Comparison of ENCODE assay signal across 7 cellular contexts in the genomic region with DNA sequence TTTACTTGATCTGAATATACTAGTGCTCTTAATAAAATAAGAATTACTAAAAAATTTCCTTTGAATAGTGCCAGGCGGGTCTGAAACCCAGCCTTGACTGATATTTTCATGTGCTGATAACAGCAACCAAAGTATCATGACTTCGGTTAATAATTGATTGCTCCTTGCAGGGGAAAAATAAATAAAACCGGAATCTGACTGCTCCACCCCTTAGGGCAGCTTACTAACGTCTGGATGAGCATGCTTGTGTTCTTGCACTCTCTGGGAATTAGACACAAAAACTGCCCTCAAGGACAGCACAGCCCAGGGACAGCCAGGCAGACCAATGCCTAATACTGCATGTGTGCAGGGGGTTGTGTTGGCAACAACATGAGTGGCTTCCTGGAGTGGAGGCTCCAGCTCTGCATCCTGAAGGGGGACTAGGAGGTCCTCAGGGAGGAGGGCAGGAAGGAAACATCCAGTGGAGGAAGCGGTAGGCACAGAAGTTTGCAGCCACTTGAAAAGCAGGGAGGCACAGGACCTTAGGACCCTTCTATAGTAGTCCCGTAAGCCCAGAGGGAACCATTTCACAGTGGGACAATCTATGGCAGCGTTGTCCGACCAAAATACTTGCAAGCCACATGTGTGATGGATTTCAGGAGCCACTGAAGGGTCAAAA.
DNase-seq lines count a peak whose midpoint lies in the region; ATAC-seq, FAIRE-seq and TF ChIP-seq lines count a peak whose summit lies in the region.
"Not testable (repeated sequence)": the region's sequence is repeated elsewhere in the genome, so short reads cannot be mapped to it uniquely, and the experiment has no call there.

No MANE protein-coding gene starts in this region.

- H3K27ac ChIP-seq in liver (ENCODE audit: low read depth in 1 of 2, low read length in 2 of 2), result peak overlapping the region; percentile 86 to 89
- H3K27ac ChIP-seq in pancreas, result peak overlapping the region; percentile 48 to 91 (median 70)
- H3K27ac ChIP-seq in small intestine (ENCODE audit: low read depth in 1 of 2, low read length in 1 of 2), result peak overlapping the region; percentile 32 to 89

- H3K36me3 ChIP-seq in liver (ENCODE audit: control insufficient read depth in 4 of 4, insufficient read depth in 3 of 4, low read depth in 1 of 4, low read length in 3 of 4); pancreas; small intestine (ENCODE audit: control insufficient read depth in 2 of 2, insufficient read depth in 2 of 2, low read length in 2 of 2): not testable (repeated sequence)

- in situ Hi-C loops in Caki2 (cut with HindIII; ENCODE audit: low pct_unique_long_range_greater_than_20kb, low sequenced_read_pairs), result not testable (repeated sequence)

- DNase-seq in Caki2 (ENCODE audit: low read depth) (peak; percentile 56), dermis blood vessel endothelial cell (peak; percentile 21), small intestine (peak; percentile 33)
- DNase-seq in RCC 7860 (ENCODE audit: low spot score); pancreas: not testable (repeated sequence)

- H3K4me3 ChIP-seq in liver (ENCODE audit: low read depth in 1 of 3, low read length in 3 of 3); pancreas; small intestine (ENCODE audit: low read depth in 1 of 2, low read length in 2 of 2): not testable (repeated sequence)

- peak; percentile 42 to 69 (median 58) for ATAC-seq in pancreas

- 18% methylated on average over 8 of the region's 8 CpGs for WGBS in liver
- WGBS in pancreas, 2 donors, result 4 to 10% methylated on average over 6 to 7 of the region's 8 CpGs
- 26 to 48% (median 36%) methylated on average over 6 to 7 of the region's 8 CpGs for WGBS in small intestine, 3 donors

- TF ChIP-seq RAD21 in liver (IDR thresholded peaks at IDR 0.05), result peak; percentile 14 to 44

- not testable (repeated sequence) for H3K9me3 ChIP-seq in liver (ENCODE audit: control insufficient read depth in 4 of 4, low read length in 3 of 4); pancreas; small intestine (ENCODE audit: control insufficient read depth, low read depth)

- TF ChIP-seq CTCF in liver (IDR thresholded peaks at IDR 0.05; ENCODE audit: low read depth, low read length, missing input control); pancreas (IDR thresholded peaks at IDR 0.05): not testable (repeated sequence)

- not testable (repeated sequence) for H3K9ac ChIP-seq in liver (ENCODE audit: low read depth in 1 of 2, low read length in 2 of 2)

- intact Hi-C loops in pancreas (cut with DNase I), result not testable (repeated sequence)

- not testable (repeated sequence) for H3K4me1 ChIP-seq in liver (ENCODE audit: control insufficient read depth in 4 of 4, insufficient read depth in 4 of 4, low read length in 3 of 4); pancreas; small intestine (ENCODE audit: control insufficient read depth in 2 of 2, insufficient read depth in 1 of 2, low read depth in 1 of 2, low read length in 1 of 2)

- not testable (repeated sequence) for H3K27me3 ChIP-seq in liver (ENCODE audit: control insufficient read depth in 4 of 4, insufficient read depth in 4 of 4, low read length in 3 of 4); pancreas; small intestine (ENCODE audit: control insufficient read depth in 2 of 2, insufficient read depth in 2 of 2, low read length in 2 of 2)

- peak; percentile 36 for FAIRE-seq in RCC 7860 (lab: Jason Lieb, UNC)
- peak; percentile 87 for FAIRE-seq in islet of Langerhans (lab: Jason Lieb, UNC)
- FAIRE-seq in pancreas (lab: Jason Lieb, UNC); small intestine (lab: Jason Lieb, UNC): not testable (repeated sequence)

TF ChIP-seq in liver, 16 proteins besides CTCF, POLR2A, EP300 and RAD21:
- TF ChIP-seq SP1 (IDR thresholded peaks at IDR 0.05) (peak; percentile 51), TAF1 (conservative IDR thresholded peaks at IDR 0.05) (peak; percentile 67), HNF4A (conservative IDR thresholded peaks at IDR 0.05) (peak; percentile 18 to 30), YY1 (IDR thresholded peaks at IDR 0.05) (peak; percentile 14), RXRA (IDR thresholded peaks at IDR 0.05) (peak in 1 of 2 donors; percentile 36)
